ENCODE assay signal across 9 cellular contexts in the genomic region with DNA sequence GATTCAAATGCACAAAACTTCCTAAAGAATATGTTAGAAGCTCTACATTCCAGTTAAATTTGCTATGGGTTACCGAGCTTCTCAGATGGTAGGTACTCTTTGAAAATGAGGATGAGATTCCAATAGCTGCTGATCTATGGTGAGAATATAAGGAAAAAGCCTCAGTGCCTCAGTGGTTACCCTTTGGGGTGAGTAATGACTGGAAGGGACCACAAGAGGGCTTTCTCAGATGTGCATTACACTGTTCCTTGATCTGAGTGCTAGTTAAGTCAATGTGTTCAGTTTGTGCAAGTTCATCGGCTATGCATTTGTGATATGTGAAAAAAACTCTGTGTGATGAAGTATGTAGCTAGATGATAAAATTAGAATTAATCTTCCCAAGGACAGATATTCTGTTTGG. TPM values are rescaled to one million over a fixed set of nuclear protein-coding genes. Genes with fewer than 3 reads are reported as not detected.
DNase-seq lines count a peak whose midpoint lies in the region; ATAC-seq, FAIRE-seq and TF ChIP-seq lines count a peak whose summit lies in the region.
"Had no signal": no experiment of that assay in that cellular context is flagged by ENCODE, and none has a peak within 500 bp of the region (broad histone marks: within the 10 kb centered on the region; RNA-seq: fewer than 3 reads in every experiment).

No MANE protein-coding gene starts in this region.

- H3K4me3 Mint-ChIP-seq in activated B cell treated with CpG ODN at 0.5 μM for 24 hours: no peak overlapping the region

- FAIRE-seq in HTR-8/SVneo (lab: Jason Lieb, UNC): no peak

- H3K27ac Mint-ChIP-seq in activated B cell treated with CpG ODN at 0.5 μM for 24 hours: no peak overlapping the region

- H3K9me3 ChIP-seq in liver (ENCODE audit: control insufficient read depth in 4 of 4, low read length in 3 of 4): no peaks in the 10 kb centered on the region

- peaks cover 26% of the 10 kb centered on the region for H3K4me1 Mint-ChIP-seq in activated B cell treated with CpG ODN at 0.5 μM for 24 hours

- intact Hi-C loops in activated B cell treated with CpG ODN at 0.5 μM for 24 hours (cut with micrococcal nuclease): loop anchor here (1.0 to 2.0 kb wide), 2 partner anchors 36 to 45 kb away; no protein-coding TSS in a partner anchor

- no peak overlapping the region for H3K4me3 ChIP-seq in liver (ENCODE audit: low read depth in 1 of 3, low read length in 3 of 3)
- H3K4me3 ChIP-seq: lung had no signal

- WGBS in liver: 69% methylated on average over 2 of the region's 2 CpGs

- no peak for TF ChIP-seq CTCF in activated B cell treated with CpG ODN at 0.5 μM for 24 hours (IDR thresholded peaks at IDR 0.05)
- peak; percentile 37 for TF ChIP-seq CTCF in liver (IDR thresholded peaks at IDR 0.05; ENCODE audit: low read depth, low read length, missing input control)

- H3K36me3 Mint-ChIP-seq in activated B cell treated with CpG ODN at 0.5 μM for 24 hours (ENCODE audit: low read depth): no peaks in the 10 kb centered on the region

- H3K27me3 ChIP-seq in liver (ENCODE audit: control insufficient read depth in 4 of 4, insufficient read depth in 4 of 4, low read length in 3 of 4): peaks cover 0 to 13% (median 2%) of the 10 kb centered on the region in 4 donors

- no peaks in the 10 kb centered on the region for H3K36me3 ChIP-seq in liver (ENCODE audit: control insufficient read depth in 4 of 4, insufficient read depth in 3 of 4, low read depth in 1 of 4, low read length in 3 of 4)

- POLR2A ChIA-PET in activated B cell treated with CpG ODN at 0.5 μM for 24 hours (lab: Charles Lee): no interaction called here

- H3K9ac ChIP-seq in liver (ENCODE audit: low read depth in 1 of 2, low read length in 2 of 2): no peak overlapping the region

- DNase-seq in D341Med (ENCODE audit: low spot score) (peak; percentile 42), LoVo (ENCODE audit: low spot score) (peak; percentile 28), activated B cell treated with CpG ODN at 0.5 μM for 24 hours (no peak), HTR-8/SVneo (ENCODE audit: insufficient read length, low spot score) (no peak), UCSD-AML1 (lab: John Stamatoyannopoulos, UW; ENCODE audit: unreplicated experiment) (no peak)

- ATAC-seq in GM19372 (IDR thresholded peaks at IDR 0.05; ENCODE audit: low read depth, unreplicated experiment) (peak; percentile 48), activated B cell treated with CpG ODN at 0.5 μM for 24 hours (ENCODE audit: low read depth) (peak; percentile 56), HG03442 (IDR thresholded peaks at IDR 0.05; ENCODE audit: unreplicated experiment) (no peak)

- peak in 1 of 2 donors; percentile 65 for TF ChIP-seq RAD21 in liver (IDR thresholded peaks at IDR 0.05)

- H3K27me3 Mint-ChIP-seq in activated B cell treated with CpG ODN at 0.5 μM for 24 hours: peaks cover 40% of the 10 kb centered on the region

- no peak overlapping the region for H3K27ac ChIP-seq in liver (ENCODE audit: low read depth in 1 of 2, low read length in 2 of 2)

- H3K4me1 ChIP-seq in liver (ENCODE audit: control insufficient read depth in 4 of 4, insufficient read depth in 4 of 4, low read length in 3 of 4): peaks cover 4 to 23% (median 13%) of the 10 kb centered on the region in 4 donors

- no peaks in the 10 kb centered on the region for H3K9me3 Mint-ChIP-seq in activated B cell treated with CpG ODN at 0.5 μM for 24 hours

- CTCF ChIA-PET in activated B cell treated with CpG ODN at 0.5 μM for 24 hours (lab: Charles Lee): interaction anchor here (0.7 to 5.1 kb wide), 11 partner anchors 14 to 226 kb away, joined by 3 to 64 read pairs (median 5); no protein-coding TSS in a partner anchor

TF ChIP-seq in liver, 16 proteins besides CTCF, POLR2A, EP300 and RAD21:
- TF ChIP-seq, protein P1, sequence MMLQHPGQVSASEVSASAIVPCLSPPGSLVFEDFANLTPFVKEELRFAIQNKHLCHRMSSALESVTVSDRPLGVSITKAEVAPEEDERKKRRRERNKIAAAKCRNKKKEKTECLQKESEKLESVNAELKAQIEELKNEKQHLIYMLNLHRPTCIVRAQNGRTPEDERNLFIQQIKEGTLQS (IDR thresholded peaks at IDR 0.05): no peak
- no peak for TF ChIP-seq GABPA (IDR thresholded peaks at IDR 0.05 in 1 of 2, conservative IDR thresholded peaks at IDR 0.05 in 1 of 2)
- no peak for TF ChIP-seq SP1 (IDR thresholded peaks at IDR 0.05)
- TF ChIP-seq, protein P2, sequence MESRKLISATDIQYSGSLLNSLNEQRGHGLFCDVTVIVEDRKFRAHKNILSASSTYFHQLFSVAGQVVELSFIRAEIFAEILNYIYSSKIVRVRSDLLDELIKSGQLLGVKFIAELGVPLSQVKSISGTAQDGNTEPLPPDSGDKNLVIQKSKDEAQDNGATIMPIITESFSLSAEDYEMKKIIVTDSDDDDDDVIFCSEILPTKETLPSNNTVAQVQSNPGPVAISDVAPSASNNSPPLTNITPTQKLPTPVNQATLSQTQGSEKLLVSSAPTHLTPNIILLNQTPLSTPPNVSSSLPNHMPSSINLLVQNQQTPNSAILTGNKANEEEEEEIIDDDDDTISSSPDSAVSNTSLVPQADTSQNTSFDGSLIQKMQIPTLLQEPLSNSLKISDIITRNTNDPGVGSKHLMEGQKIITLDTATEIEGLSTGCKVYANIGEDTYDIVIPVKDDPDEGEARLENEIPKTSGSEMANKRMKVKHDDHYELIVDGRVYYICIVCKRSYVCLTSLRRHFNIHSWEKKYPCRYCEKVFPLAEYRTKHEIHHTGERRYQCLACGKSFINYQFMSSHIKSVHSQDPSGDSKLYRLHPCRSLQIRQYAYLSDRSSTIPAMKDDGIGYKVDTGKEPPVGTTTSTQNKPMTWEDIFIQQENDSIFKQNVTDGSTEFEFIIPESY (IDR thresholded peaks at IDR 0.05): no peak
- TF ChIP-seq FOXA1 (IDR thresholded peaks at IDR 0.05): no peak

RNA-seq across cellular contexts. Expression of a gene that starts 3.5 kb away (rescaled TPM):
- total RNA-seq in activated B cell treated with CpG ODN at 0.5 μM for 24 hours (1.6 and 2.2 TPM in 2 replicates), liver (1 to 10 TPM; 1.1 to 3.2 TPM)
- polyA plus RNA-seq in liver: under 1 TPM; 0.17 to 0.18 TPM

Comparison
In these comparisons a context has a peak if more than half of its experiments do, and no peak if none do; other contexts are left out.
1. DNase-seq: peak in D341Med (single experiment) and LoVo (single experiment); none in activated B cell treated with CpG ODN at 0.5 μM for 24 hours (single experiment), HTR-8/SVneo (single experiment) and UCSD-AML1 (single experiment).